19 cellular contexts compared by ENCODE assay signal in the genomic region with DNA sequence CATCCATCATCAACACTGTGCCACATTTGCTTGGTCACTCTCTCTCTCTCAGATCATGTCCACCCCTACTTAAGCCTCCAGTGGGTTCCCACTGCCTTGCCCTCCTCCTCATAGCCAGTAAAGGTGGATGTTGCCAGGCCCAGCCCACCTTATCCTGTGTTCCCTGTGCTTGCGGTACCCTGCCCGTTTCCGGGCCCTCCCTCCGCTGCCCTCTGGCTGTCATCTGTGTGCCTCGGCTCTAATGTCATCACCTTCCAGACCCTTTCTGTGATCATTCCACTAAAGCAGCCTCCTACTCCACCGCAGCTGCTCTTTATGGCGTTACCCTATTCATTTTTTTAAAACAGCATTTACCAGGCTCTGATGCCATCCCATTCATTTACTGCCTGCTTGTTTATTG.
"Had no signal": no experiment of that assay in that cellular context is flagged by ENCODE, and none has a peak within 500 bp of the region (broad histone marks: within the 10 kb centered on the region; RNA-seq: fewer than 3 reads in every experiment).

No MANE protein-coding gene starts in this region.

- H3K4me3 ChIP-seq: esophagus squamous epithelium, gastroesophageal sphincter, lung, suprapubic skin, thyroid gland, upper lobe of left lung, uterus had no signal

- H3K27ac ChIP-seq: esophagus squamous epithelium, gastroesophageal sphincter, neutrophil, suprapubic skin, thyroid gland, upper lobe of left lung, uterus had no signal

- H3K4me1 ChIP-seq: esophagus squamous epithelium, gastroesophageal sphincter, suprapubic skin, upper lobe of left lung, uterus had no signal

- DNase-seq: effector memory CD8-positive, alpha-beta T cell; esophagus squamous epithelium; foreskin fibroblast; glutamatergic neuron; left colon; left ventricle myocardium superior; mesenchymal stem cell; naive B cell; right cardiac atrium; small intestine; stimulated activated CD4-positive, alpha-beta T cell treated with anti-CD3 and anti-CD28 coated beads, Interleukin-12 subunit alpha, Interleukin-12 subunit beta, amount 100 ng/mL, for 4 hours; stimulated activated naive CD4-positive, alpha-beta T cell; thyroid gland; uterus had no signal

- H3K27me3 ChIP-seq: thyroid gland, upper lobe of left lung, uterus had no signal

- H3K9me3 ChIP-seq: esophagus squamous epithelium, gastroesophageal sphincter, neutrophil, suprapubic skin, thyroid gland, upper lobe of left lung, uterus had no signal

- FAIRE-seq: small intestine had no signal

- ATAC-seq: effector memory CD8-positive, alpha-beta T cell; gastroesophageal sphincter; left colon; left ventricle myocardium superior; right cardiac atrium had no signal

- H3K36me3 ChIP-seq: esophagus squamous epithelium, gastroesophageal sphincter, neutrophil, suprapubic skin, thyroid gland, upper lobe of left lung, uterus had no signal
